11 cellular contexts compared by ENCODE assay signal in genomic region chr4:77146426-77147399, GRCh38. TPM values are rescaled to one million over a fixed set of nuclear protein-coding genes. Genes with fewer than 3 reads are reported as not detected.
A peak's percentile ranks its signal among the peaks of the same experiment; 100 is the strongest.
DNase-seq lines count a peak whose midpoint lies in the region; ATAC-seq and TF ChIP-seq lines count a peak whose summit lies in the region.
"Had no signal": no experiment of that assay in that cellular context is flagged by ENCODE, and none has a peak within 500 bp of the region (broad histone marks: within the 10 kb centered on the region; RNA-seq: fewer than 3 reads in every experiment).

No MANE protein-coding gene starts in this region.

- H3K4me1 ChIP-seq in Caco-2 (peaks cover 32% of the 10 kb centered on the region), Karpas-422 (ENCODE audit: low read length) (peaks cover 21% of the 10 kb centered on the region), adrenal gland (replicated peaks in 1 of 2) (peaks cover 6 to 14% of the 10 kb centered on the region in 2 donors), neuron (ENCODE audit: insufficient read depth, low read length) (peaks cover 3% of the 10 kb centered on the region)

- ATAC-seq in GM21381 (IDR thresholded peaks at IDR 0.05; ENCODE audit: unreplicated experiment) (no peak), HG03469 (IDR thresholded peaks at IDR 0.05; ENCODE audit: unreplicated experiment) (no peak)

- TF ChIP-seq CTCF in Caco-2 (IDR thresholded peaks at IDR 0.05; ENCODE audit: insufficient read depth in 1 of 2, low read depth in 1 of 2, low read length in 1 of 2, severe bottlenecking in 1 of 2, unreplicated experiment in 1 of 2) (no peak), adrenal gland (IDR thresholded peaks at IDR 0.05) (no peak)

- peak overlapping the region; percentile 62 for H3K4me3 Mint-ChIP-seq in Caco-2 (ENCODE audit: unreplicated experiment)

- no peak overlapping the region for H3K4me3 ChIP-seq in Caco-2 (ENCODE audit: low read depth, low read length)
- H3K4me3 ChIP-seq in Karpas-422 (ENCODE audit: low read length): no peak overlapping the region
- H3K4me3 ChIP-seq in adrenal gland: no peak overlapping the region
- no peak overlapping the region for H3K4me3 ChIP-seq in neuron (ENCODE audit: low read length)
- H3K4me3 ChIP-seq: HAP-1, thoracic aorta had no signal

- H3K79me2 ChIP-seq in Karpas-422 (ENCODE audit: low read length): no peaks in the 10 kb centered on the region

- no peaks in the 10 kb centered on the region for H3K9me3 ChIP-seq in Caco-2
- no peaks in the 10 kb centered on the region for H3K9me3 ChIP-seq in Karpas-422 (ENCODE audit: low read length)
- no peaks in the 10 kb centered on the region for H3K9me3 ChIP-seq in adrenal gland (replicated peaks in 1 of 3)
- H3K9me3 ChIP-seq in neuron (ENCODE audit: low read length): no peaks in the 10 kb centered on the region
- H3K9me3 ChIP-seq: HAP-1, thoracic aorta had no signal

- no peaks in the 10 kb centered on the region for H3K27me3 Mint-ChIP-seq in Caco-2 (ENCODE audit: insufficient read depth, unreplicated experiment)

- peak overlapping the region; percentile 42 for H3K4me2 ChIP-seq in Karpas-422 (ENCODE audit: low read depth, low read length, poor library complexity, severe bottlenecking)

- CTCF ChIA-PET in Caco-2 (lab: Charles Lee): interaction anchor here (0.7 to 1.5 kb wide), 3 partner anchors 10 to 51 kb away, joined by 3 to 8 read pairs (median 3); partner anchors contain the start of gene CCNG2

- intact Hi-C loops in Caco-2 (cut with micrococcal nuclease; ENCODE audit: unreplicated experiment): loop anchor here (1.0 to 2.0 kb wide), 2 partner anchors 10 to 56 kb away; no protein-coding TSS in a partner anchor
- intact Hi-C loops in adrenal gland (cut with DNase I): no loop called here

- peak overlapping the region; percentile 45 for H3K9ac ChIP-seq in Karpas-422 (ENCODE audit: low read length)

- H3K27ac Mint-ChIP-seq in Caco-2 (ENCODE audit: unreplicated experiment): peak overlapping the region; percentile 64

- H3K27ac ChIP-seq in Karpas-422 (ENCODE audit: low read length): peak overlapping the region; percentile 57
- H3K27ac ChIP-seq in adrenal gland: peak overlapping the region in 3 of 5 donors; percentile 22 to 36 (median 25)
- H3K27ac ChIP-seq: thoracic aorta had no signal

- no peaks in the 10 kb centered on the region for H3K9me3 Mint-ChIP-seq in Caco-2 (ENCODE audit: unreplicated experiment)

- H3K27me3 ChIP-seq in Caco-2 (replicated peaks; ENCODE audit: control insufficient read depth, insufficient read depth, low read length) (no peaks in the 10 kb centered on the region), Karpas-422 (ENCODE audit: low read length) (no peaks in the 10 kb centered on the region), adrenal gland (no peaks in the 10 kb centered on the region), neuron (ENCODE audit: insufficient read depth, low read length) (no peaks in the 10 kb centered on the region)

- no peaks in the 10 kb centered on the region for H3K36me3 Mint-ChIP-seq in Caco-2 (ENCODE audit: insufficient read depth, unreplicated experiment)

- no peaks in the 10 kb centered on the region for H3K36me3 ChIP-seq in Caco-2 (ENCODE audit: control insufficient read depth, insufficient read depth, low read length)
- H3K36me3 ChIP-seq in Karpas-422 (ENCODE audit: insufficient read depth, low read length): no peaks in the 10 kb centered on the region
- no peaks in the 10 kb centered on the region for H3K36me3 ChIP-seq in adrenal gland (replicated peaks in 1 of 2)
- no peaks in the 10 kb centered on the region for H3K36me3 ChIP-seq in neuron (ENCODE audit: insufficient read depth, low read length)
- H3K36me3 ChIP-seq: HAP-1, thoracic aorta had no signal

- no TSS peak for BruUV-seq in Caco-2 (replicated peaks; lab: Mats Ljungman, UMichigan)

- no peaks in the 10 kb centered on the region for H3K9me2 ChIP-seq in Karpas-422 (replicated peaks; ENCODE audit: insufficient read depth, low read length)

- TF ChIP-seq POLR2A in adrenal gland (IDR thresholded peaks at IDR 0.05): no peak

- DNase-seq in Caco-2: peak in 1 of 2 experiments; percentile 42
- peak; percentile 42 for DNase-seq in Karpas-422
- no peak for DNase-seq in adrenal gland
- no peak for DNase-seq in SHP77 treated with DMSO at 0.1 percent for 48 hours (lab: John Stamatoyannopoulos, UW)
- DNase-seq in activated CD4-positive, alpha-beta T cell treated with anti-CD3 and anti-CD28 coated beads for 1 hour: no peak
- DNase-seq: T1000 had no signal

- no peaks in the 10 kb centered on the region for H4K20me1 ChIP-seq in Karpas-422 (ENCODE audit: insufficient read depth, low read depth, low read length)

- peaks cover 15% of the 10 kb centered on the region for H3K4me1 Mint-ChIP-seq in Caco-2 (ENCODE audit: low read depth, unreplicated experiment)

- WGBS in adrenal gland, 4 donors: 67 to 74% (median 70%) methylated on average over 5 of the region's 5 CpGs

- POLR2A ChIA-PET in Caco-2 (lab: Charles Lee): interaction anchor here (0.6 to 1.2 kb wide), 2 partner anchors 10 to 74 kb away, joined by 6 to 8 read pairs; partner anchors contain the start of gene CCNG2

- H2AFZ ChIP-seq in Karpas-422 (ENCODE audit: low read length) (peak overlapping the region; percentile 93), neuron (ENCODE audit: low read depth, low read length) (peak overlapping the region; percentile 40)

RNA-seq across cellular contexts. Expression of gene CCNG2, which starts 10.3 kb away (rescaled TPM):
- total RNA-seq in Caco-2 (2022) (25.6 and 26.0 TPM in 2 replicates), adrenal gland (10 to 100 TPM in 7 of 8 donors, 1 to 10 TPM in 1; 8.5 to 69.2 (median 28.1) TPM)
- 11.8 and 38.8 TPM in 2 replicates for total RNA-seq in Karpas-422 (2014; rRNA removed; shearing (Covaris generic); ENCODE audit: low replicate concordance)
- 10 to 100 TPM in 1 of 3 donors, 1 to 10 TPM in 2; 5.4 to 20.8 (median 9.9) TPM for polyA plus RNA-seq in adrenal gland
